Comparison of ENCODE assay signal across 27 cellular contexts in the genomic region with DNA sequence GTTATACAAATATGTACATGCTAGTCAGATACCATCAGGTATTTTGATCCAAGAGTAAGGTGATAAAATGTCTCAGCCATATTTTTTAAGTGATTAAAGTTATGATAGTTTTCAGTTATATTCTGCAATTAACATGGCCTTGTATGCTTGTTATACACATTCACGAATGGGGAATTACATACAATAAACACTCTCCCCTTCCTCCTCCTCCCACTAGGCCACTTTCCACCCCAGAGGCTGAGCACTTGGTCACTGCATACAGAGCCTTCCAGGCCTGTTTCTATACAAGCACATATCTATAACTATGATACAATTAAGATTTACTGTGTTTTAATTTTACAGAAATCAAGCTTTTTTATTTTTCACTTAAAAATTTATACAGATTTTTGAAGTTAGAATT.
"Had no signal": no experiment of that assay in that cellular context is flagged by ENCODE, and none has a peak within 500 bp of the region (broad histone marks: within the 10 kb centered on the region; RNA-seq: fewer than 3 reads in every experiment).

No MANE protein-coding gene starts in this region.

- DNase-seq: nephron progenitor cell; occipital lobe; ovary; posterior cingulate gyrus; psoas muscle; right cardiac atrium; right lobe of liver; sigmoid colon; small intestine; stimulated activated CD4-positive, alpha-beta T cell treated with anti-CD3 and anti-CD28 coated beads, Interleukin-15, amount 100 ng/mL, for 24 hours; stimulated activated CD4-positive, alpha-beta T cell treated with anti-CD3 and anti-CD28 coated beads, Interleukin-2, amount 100 ng/mL, for 24 hours; stimulated activated CD4-positive, alpha-beta T cell treated with anti-CD3 and anti-CD28 coated beads, Interleukin-2, amount 100 ng/mL, for 48 hours; stimulated activated CD4-positive, alpha-beta T cell treated with anti-CD3 and anti-CD28 coated beads, Interleukin-4, amount 100 ng/mL, for 24 hours; stimulated activated naive B cell treated with anti-CD40 and anti-IgM and Interleukin-4, amounts not matched to agents 10 μg/mL and 1 μg/mL and 100 μg/mL, for 72 hours; stimulated activated naive CD4-positive, alpha-beta T cell treated with Interleukin-2 at 50 U/mL for 16 hours; stomach; thyroid gland; trophoblast cell; upper lobe of left lung had no signal

- H3K9me3 Mint-ChIP-seq: natural killer cell treated with Interleukin-12 subunit alpha and Interleukin-12 subunit beta and Interleukin-15 and Interleukin-18, amount 100 ng/mL, for 72 hours; stimulated activated effector memory CD8-positive, alpha-beta T cell treated with anti-CD3 and anti-CD28 coated beads, Interleukin-12 subunit alpha, Interleukin-12 subunit beta, amount 100 ng/mL, for 72 hours; stimulated activated naive CD8-positive, alpha-beta T cell treated with anti-CD3 and anti-CD28 coated beads, Interleukin-15, Interleukin-2, amounts not matched to agents 100 ng/mL and 50 ng/mL, for 24 hours had no signal

- H3K27ac Mint-ChIP-seq: natural killer cell treated with Interleukin-12 subunit alpha and Interleukin-12 subunit beta and Interleukin-15 and Interleukin-18, amount 100 ng/mL, for 72 hours; nephron progenitor cell; progenitor cell of endocrine pancreas; stimulated activated effector memory CD8-positive, alpha-beta T cell treated with anti-CD3 and anti-CD28 coated beads, Interleukin-12 subunit alpha, Interleukin-12 subunit beta, amount 100 ng/mL, for 72 hours; stimulated activated naive B cell treated with anti-CD40 and anti-IgM and Interleukin-4, amounts not matched to agents 10 μg/mL and 1 μg/mL and 100 μg/mL, for 72 hours; stimulated activated naive CD8-positive, alpha-beta T cell treated with anti-CD3 and anti-CD28 coated beads, Interleukin-15, Interleukin-2, amounts not matched to agents 100 ng/mL and 50 ng/mL, for 24 hours had no signal

- H3K4me3 ChIP-seq: ovary, psoas muscle, right lobe of liver, sigmoid colon, stomach, thoracic aorta, thyroid gland, tibial nerve, upper lobe of left lung, vagina had no signal

- ATAC-seq: natural killer cell treated with Interleukin-12 subunit alpha and Interleukin-12 subunit beta and Interleukin-15 and Interleukin-18, amount 100 ng/mL, for 72 hours; psoas muscle; right cardiac atrium; right lobe of liver; stimulated activated effector memory CD8-positive, alpha-beta T cell treated with anti-CD3 and anti-CD28 coated beads, Interleukin-12 subunit alpha, Interleukin-12 subunit beta, amount 100 ng/mL, for 72 hours; stimulated activated naive B cell treated with anti-CD40 and anti-IgM and Interleukin-4, amounts not matched to agents 10 μg/mL and 1 μg/mL and 100 μg/mL, for 72 hours had no signal

- H3K4me1 ChIP-seq: psoas muscle, sigmoid colon, stomach, thyroid gland, tibial nerve, upper lobe of left lung, vagina had no signal

- H3K9ac ChIP-seq: parathyroid adenoma had no signal

- H3K36me3 ChIP-seq: ovary, right lobe of liver, sigmoid colon, stomach, thoracic aorta, thyroid gland, tibial nerve, upper lobe of left lung, vagina had no signal

- H3K36me3 Mint-ChIP-seq: stimulated activated effector memory CD8-positive, alpha-beta T cell treated with anti-CD3 and anti-CD28 coated beads, Interleukin-12 subunit alpha, Interleukin-12 subunit beta, amount 100 ng/mL, for 72 hours; stimulated activated naive B cell treated with anti-CD40 and anti-IgM and Interleukin-4, amounts not matched to agents 10 μg/mL and 1 μg/mL and 100 μg/mL, for 72 hours had no signal

- H3K27me3 ChIP-seq: ovary, right lobe of liver, sigmoid colon, stomach, thyroid gland, tibial nerve, upper lobe of left lung, vagina had no signal

- H3K27ac ChIP-seq: ovary, parathyroid adenoma, psoas muscle, right lobe of liver, sigmoid colon, stomach, thoracic aorta, thyroid gland, tibial nerve, upper lobe of left lung, vagina had no signal

- H3K9me3 ChIP-seq: ovary, psoas muscle, right lobe of liver, sigmoid colon, stomach, thoracic aorta, thyroid gland, tibial nerve, upper lobe of left lung, vagina had no signal
